8 cellular contexts compared by ENCODE assay signal in the genomic region with DNA sequence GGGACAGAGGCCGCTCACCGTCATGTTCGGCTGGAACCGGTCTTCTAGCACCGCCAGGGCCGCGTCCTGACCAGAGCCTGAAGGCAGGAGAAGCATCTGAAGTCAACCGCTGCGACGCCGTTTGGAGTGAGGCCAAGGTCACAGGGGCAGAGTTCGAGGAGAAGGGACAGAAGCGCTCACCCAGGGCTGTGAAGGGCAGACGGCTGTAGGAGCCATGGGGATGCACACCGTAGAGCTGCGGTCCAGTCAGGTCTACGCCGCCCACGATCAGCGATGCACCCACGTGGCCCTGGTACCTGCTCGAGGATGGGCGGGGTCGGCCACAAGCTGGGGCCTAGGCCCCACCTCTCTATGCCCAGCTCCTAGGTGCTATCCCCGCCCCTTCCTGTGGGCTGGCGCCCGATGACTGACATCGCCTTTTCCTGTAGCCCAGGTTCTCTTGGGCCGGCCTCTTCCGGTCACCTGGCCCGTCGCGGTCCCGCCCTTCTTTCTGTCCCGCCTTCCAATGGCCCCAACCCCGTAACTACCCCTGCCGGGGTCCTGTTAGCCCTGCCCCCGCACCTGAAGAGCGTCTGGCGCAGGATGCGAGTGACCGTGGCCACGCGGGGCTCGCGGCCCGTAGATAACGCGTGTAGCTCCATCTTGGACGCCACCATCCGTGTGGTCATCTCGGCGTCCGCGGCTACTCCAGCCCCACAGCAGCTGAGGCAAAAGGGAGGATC. TPM values are rescaled to one million over a fixed set of nuclear protein-coding genes. Genes with fewer than 3 reads are reported as not detected.
DNase-seq lines count a peak whose midpoint lies in the region; ATAC-seq, FAIRE-seq and TF ChIP-seq lines count a peak whose summit lies in the region.

No MANE protein-coding gene starts in this region.

- WGBS in body of pancreas, 2 donors = 3% methylated on average over 43 to 55 of the region's 55 CpGs

- TF ChIP-seq POLR2A in GM18526 (IDR thresholded peaks at IDR 0.05; ENCODE audit: extremely low read depth, insufficient read length) = peak; percentile 86
- peak; percentile 35 to 82 (median 79) for TF ChIP-seq POLR2A in body of pancreas (IDR thresholded peaks at IDR 0.05)

- DNase-seq in A172 (ENCODE audit: low spot score) = peak; percentile 90
- peak; percentile 95 for DNase-seq in NCI-H2107 (lab: John Stamatoyannopoulos, UW)
- peak; percentile 98 to 99 (median 99) for DNase-seq in body of pancreas
- DNase-seq in iPS DF 4.7 (ENCODE audit: extremely low read depth, low spot score) = peak; percentile 91
- peak; percentile 95 for DNase-seq in sciatic nerve (ENCODE audit: low spot score)

- peak overlapping the region; percentile 72 to 87 for H3K4me3 ChIP-seq in body of pancreas

- H3K4me1 ChIP-seq in body of pancreas = peaks cover 67% of the 10 kb centered on the region

- no peaks in the 10 kb centered on the region for H3K36me3 ChIP-seq in body of pancreas (replicated peaks in 1 of 2; ENCODE audit: insufficient read depth in 1 of 2, low read depth in 2 of 2)

- intact Hi-C loops in body of pancreas (cut with DNase I) = no loop called here
- intact Hi-C loops in sciatic nerve (cut with DNase I) = no loop called here

- peak; percentile 86 for FAIRE-seq in TTC549 (lab: Jason Lieb, UNC)

- no peaks in the 10 kb centered on the region for H3K9me3 ChIP-seq in body of pancreas

- ATAC-seq in HG03064 (IDR thresholded peaks at IDR 0.05; ENCODE audit: low read depth, unreplicated experiment) (peak; percentile 84), body of pancreas (peak; percentile 91), sciatic nerve (peak; percentile 95)

- H3K27me3 ChIP-seq in body of pancreas = no peaks in the 10 kb centered on the region

- peak in 1 of 7 experiments; percentile 19 for TF ChIP-seq CTCF in body of pancreas (IDR thresholded peaks at IDR 0.05)

- peak overlapping the region; percentile 81 to 97 (median 88) for H3K27ac ChIP-seq in body of pancreas

RNA-seq across cellular contexts. Expression of a gene that starts 1.1 kb away (rescaled TPM):
- 27.9 and 28.8 TPM in 2 replicates for total RNA-seq in A172 (2014; rRNA removed; shearing (Covaris generic))
- total RNA-seq in body of pancreas (10 to 100 TPM; 16.2 to 26.7 TPM), sciatic nerve (35.3 TPM)

RNA-seq across cellular contexts. Expression of a gene that starts 3.9 kb away (rescaled TPM):
- 0.33 and 0.96 TPM in 2 replicates for total RNA-seq in A172 (2014; rRNA removed; shearing (Covaris generic))
- 1,000 to 10,000 TPM in 1 of 2 donors, 100 to 1,000 TPM in 1; 286 to 1,726 TPM for total RNA-seq in body of pancreas
- 0.98 TPM for total RNA-seq in sciatic nerve

RNA-seq across cellular contexts. Expression of a gene that starts 8.4 kb away (rescaled TPM):
- 4.9 and 16.7 TPM in 2 replicates for total RNA-seq in A172 (2014; rRNA removed; shearing (Covaris generic))
- 10 to 100 TPM in 1 of 2 donors, 1 to 10 TPM in 1; 7.5 to 17.8 TPM for total RNA-seq in body of pancreas
- total RNA-seq in sciatic nerve = 46.2 TPM

RNA-seq across cellular contexts. Expression of a gene that starts 32.9 kb away (rescaled TPM):
- total RNA-seq in A172 (2014; rRNA removed; shearing (Covaris generic)) = 25.1 and 26.6 TPM in 2 replicates
- total RNA-seq in body of pancreas (10 to 100 TPM; 23.3 to 61.3 TPM), sciatic nerve (115 TPM)

RNA-seq across cellular contexts. Expression of a gene that starts 42.5 kb away (rescaled TPM):
- 3.3 and 3.5 TPM in 2 replicates for total RNA-seq in A172 (2014; rRNA removed; shearing (Covaris generic))
- total RNA-seq in body of pancreas (10 to 100 TPM; 15.0 to 16.8 TPM), sciatic nerve (27.4 TPM)

Comparison
In these comparisons a context has a peak if more than half of its experiments do, and no peak if none do; other contexts are left out.
1. Peak in every context shown above with its lines: DNase-seq, ATAC-seq, H3K4me3 ChIP-seq and H3K27ac ChIP-seq.
2. RNA of a gene that starts 3.9 kb away (total RNA-seq): 286 to 1,726 TPM in body of pancreas; 0.98 TPM in sciatic nerve (single experiment) and 0.33 to 0.96 TPM in A172; every median in the first group is over 100 times any median in the second.